ENCODE assay signal across 1 cellular context in the genomic region with DNA sequence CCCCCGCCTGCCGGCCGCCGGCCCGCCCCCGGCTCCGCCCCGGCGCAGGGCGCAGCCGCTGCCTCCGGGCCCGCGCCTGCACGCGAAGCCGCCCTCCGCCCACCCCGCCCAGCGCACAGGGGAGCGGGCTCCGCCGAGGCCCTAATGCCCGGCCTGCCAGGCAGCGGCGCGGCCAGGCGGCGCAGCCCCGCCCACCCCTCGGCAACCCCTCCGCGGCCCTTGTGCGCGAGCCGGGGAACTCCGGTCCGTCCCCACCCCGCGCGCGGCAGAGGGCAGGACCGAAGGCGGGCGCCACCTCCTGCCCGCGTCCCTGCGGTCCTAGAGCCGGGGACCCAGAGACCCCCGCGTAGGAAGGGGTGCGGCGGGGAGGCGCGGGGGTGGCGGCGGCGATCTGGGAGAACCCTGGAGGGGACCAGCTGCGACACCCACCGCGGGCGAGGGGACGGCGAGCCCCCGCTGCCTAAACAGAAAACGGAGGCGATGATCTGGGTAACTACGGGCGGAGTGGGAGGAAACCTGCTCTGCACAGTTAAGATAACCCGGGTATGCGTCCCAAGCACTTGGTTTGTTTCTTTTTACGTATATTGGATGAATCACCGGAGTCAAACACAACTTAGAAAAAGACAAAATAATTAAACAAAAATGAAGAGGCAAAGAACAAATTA.
A peak's percentile ranks its signal among the peaks of the same experiment; 100 is the strongest.
TF ChIP-seq lines count a peak whose summit lies in the region.

No MANE protein-coding gene starts in this region.

TF ChIP-seq in K562, 482 proteins besides CTCF, POLR2A, EP300 and RAD21 (continued from another document and continues in another):
- TF ChIP-seq, protein P1, sequence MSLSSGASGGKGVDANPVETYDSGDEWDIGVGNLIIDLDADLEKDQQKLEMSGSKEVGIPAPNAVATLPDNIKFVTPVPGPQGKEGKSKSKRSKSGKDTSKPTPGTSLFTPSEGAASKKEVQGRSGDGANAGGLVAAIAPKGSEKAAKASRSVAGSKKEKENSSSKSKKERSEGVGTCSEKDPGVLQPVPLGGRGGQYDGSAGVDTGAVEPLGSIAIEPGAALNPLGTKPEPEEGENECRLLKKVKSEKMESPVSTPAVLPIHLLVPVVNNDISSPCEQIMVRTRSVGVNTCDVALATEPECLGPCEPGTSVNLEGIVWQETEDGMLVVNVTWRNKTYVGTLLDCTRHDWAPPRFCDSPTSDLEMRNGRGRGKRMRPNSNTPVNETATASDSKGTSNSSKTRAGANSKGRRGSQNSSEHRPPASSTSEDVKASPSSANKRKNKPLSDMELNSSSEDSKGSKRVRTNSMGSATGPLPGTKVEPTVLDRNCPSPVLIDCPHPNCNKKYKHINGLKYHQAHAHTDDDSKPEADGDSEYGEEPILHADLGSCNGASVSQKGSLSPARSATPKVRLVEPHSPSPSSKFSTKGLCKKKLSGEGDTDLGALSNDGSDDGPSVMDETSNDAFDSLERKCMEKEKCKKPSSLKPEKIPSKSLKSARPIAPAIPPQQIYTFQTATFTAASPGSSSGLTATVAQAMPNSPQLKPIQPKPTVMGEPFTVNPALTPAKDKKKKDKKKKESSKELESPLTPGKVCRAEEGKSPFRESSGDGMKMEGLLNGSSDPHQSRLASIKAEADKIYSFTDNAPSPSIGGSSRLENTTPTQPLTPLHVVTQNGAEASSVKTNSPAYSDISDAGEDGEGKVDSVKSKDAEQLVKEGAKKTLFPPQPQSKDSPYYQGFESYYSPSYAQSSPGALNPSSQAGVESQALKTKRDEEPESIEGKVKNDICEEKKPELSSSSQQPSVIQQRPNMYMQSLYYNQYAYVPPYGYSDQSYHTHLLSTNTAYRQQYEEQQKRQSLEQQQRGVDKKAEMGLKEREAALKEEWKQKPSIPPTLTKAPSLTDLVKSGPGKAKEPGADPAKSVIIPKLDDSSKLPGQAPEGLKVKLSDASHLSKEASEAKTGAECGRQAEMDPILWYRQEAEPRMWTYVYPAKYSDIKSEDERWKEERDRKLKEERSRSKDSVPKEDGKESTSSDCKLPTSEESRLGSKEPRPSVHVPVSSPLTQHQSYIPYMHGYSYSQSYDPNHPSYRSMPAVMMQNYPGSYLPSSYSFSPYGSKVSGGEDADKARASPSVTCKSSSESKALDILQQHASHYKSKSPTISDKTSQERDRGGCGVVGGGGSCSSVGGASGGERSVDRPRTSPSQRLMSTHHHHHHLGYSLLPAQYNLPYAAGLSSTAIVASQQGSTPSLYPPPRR (CRISPR knock-in tag; IDR thresholded peaks at IDR 0.05; ENCODE audit: borderline replicate concordance) = no peak
- TF ChIP-seq, protein P2, sequence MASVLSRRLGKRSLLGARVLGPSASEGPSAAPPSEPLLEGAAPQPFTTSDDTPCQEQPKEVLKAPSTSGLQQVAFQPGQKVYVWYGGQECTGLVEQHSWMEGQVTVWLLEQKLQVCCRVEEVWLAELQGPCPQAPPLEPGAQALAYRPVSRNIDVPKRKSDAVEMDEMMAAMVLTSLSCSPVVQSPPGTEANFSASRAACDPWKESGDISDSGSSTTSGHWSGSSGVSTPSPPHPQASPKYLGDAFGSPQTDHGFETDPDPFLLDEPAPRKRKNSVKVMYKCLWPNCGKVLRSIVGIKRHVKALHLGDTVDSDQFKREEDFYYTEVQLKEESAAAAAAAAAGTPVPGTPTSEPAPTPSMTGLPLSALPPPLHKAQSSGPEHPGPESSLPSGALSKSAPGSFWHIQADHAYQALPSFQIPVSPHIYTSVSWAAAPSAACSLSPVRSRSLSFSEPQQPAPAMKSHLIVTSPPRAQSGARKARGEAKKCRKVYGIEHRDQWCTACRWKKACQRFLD (CRISPR knock-in tag; IDR thresholded peaks at IDR 0.05) = 0 out of 2 replicates have a peak, but pooled peaks have one; percentile 64
- TF ChIP-seq, protein P3, sequence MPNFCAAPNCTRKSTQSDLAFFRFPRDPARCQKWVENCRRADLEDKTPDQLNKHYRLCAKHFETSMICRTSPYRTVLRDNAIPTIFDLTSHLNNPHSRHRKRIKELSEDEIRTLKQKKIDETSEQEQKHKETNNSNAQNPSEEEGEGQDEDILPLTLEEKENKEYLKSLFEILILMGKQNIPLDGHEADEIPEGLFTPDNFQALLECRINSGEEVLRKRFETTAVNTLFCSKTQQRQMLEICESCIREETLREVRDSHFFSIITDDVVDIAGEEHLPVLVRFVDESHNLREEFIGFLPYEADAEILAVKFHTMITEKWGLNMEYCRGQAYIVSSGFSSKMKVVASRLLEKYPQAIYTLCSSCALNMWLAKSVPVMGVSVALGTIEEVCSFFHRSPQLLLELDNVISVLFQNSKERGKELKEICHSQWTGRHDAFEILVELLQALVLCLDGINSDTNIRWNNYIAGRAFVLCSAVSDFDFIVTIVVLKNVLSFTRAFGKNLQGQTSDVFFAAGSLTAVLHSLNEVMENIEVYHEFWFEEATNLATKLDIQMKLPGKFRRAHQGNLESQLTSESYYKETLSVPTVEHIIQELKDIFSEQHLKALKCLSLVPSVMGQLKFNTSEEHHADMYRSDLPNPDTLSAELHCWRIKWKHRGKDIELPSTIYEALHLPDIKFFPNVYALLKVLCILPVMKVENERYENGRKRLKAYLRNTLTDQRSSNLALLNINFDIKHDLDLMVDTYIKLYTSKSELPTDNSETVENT (CRISPR knock-in tag; IDR thresholded peaks at IDR 0.05) = no peak
- peak; percentile 64; the same call in 1 of the 2 replicates for TF ChIP-seq KAT7 (CRISPR knock-in tag; IDR thresholded peaks at IDR 0.05; ENCODE audit: borderline replicate concordance)
- TF ChIP-seq HEY1 (CRISPR knock-in tag; IDR thresholded peaks at IDR 0.05; ENCODE audit: borderline replicate concordance) = no peak
- TF ChIP-seq, protein P4, sequence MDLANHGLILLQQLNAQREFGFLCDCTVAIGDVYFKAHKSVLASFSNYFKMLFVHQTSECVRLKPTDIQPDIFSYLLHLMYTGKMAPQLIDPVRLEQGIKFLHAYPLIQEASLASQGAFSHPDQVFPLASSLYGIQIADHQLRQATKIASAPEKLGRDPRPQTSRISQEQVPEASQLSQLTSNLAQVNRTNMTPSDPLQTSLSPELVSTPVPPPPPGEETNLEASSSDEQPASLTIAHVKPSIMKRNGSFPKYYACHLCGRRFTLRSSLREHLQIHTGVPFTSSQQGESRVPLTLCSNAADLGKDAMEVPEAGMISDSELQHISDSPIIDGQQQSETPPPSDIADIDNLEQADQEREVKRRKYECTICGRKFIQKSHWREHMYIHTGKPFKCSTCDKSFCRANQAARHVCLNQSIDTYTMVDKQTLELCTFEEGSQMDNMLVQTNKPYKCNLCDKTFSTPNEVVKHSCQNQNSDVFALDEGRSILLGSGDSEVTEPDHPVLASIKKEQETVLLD (IDR thresholded peaks at IDR 0.05) = no peak
- TF ChIP-seq MCM5 (IDR thresholded peaks at IDR 0.05; ENCODE audit: low read depth) = no peak
- no peak for TF ChIP-seq RBM22 (IDR thresholded peaks at IDR 0.05; ENCODE audit: low read depth, low read length, poor library complexity, severe bottlenecking)
- TF ChIP-seq, protein P5, sequence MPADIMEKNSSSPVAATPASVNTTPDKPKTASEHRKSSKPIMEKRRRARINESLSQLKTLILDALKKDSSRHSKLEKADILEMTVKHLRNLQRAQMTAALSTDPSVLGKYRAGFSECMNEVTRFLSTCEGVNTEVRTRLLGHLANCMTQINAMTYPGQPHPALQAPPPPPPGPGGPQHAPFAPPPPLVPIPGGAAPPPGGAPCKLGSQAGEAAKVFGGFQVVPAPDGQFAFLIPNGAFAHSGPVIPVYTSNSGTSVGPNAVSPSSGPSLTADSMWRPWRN (IDR thresholded peaks at IDR 0.05; ENCODE audit: low read depth) = no peak
- TF ChIP-seq ZNF586 (CRISPR knock-in tag; conservative IDR thresholded peaks at IDR 0.05) = no peak
- TF ChIP-seq, protein P6, sequence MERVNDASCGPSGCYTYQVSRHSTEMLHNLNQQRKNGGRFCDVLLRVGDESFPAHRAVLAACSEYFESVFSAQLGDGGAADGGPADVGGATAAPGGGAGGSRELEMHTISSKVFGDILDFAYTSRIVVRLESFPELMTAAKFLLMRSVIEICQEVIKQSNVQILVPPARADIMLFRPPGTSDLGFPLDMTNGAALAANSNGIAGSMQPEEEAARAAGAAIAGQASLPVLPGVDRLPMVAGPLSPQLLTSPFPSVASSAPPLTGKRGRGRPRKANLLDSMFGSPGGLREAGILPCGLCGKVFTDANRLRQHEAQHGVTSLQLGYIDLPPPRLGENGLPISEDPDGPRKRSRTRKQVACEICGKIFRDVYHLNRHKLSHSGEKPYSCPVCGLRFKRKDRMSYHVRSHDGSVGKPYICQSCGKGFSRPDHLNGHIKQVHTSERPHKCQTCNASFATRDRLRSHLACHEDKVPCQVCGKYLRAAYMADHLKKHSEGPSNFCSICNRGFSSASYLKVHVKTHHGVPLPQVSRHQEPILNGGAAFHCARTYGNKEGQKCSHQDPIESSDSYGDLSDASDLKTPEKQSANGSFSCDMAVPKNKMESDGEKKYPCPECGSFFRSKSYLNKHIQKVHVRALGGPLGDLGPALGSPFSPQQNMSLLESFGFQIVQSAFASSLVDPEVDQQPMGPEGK (CRISPR knock-in tag; IDR thresholded peaks at IDR 0.05; ENCODE audit: borderline replicate concordance) = no peak
- 0 out of 4 replicates have a peak, but pooled peaks of 1 of the 2 experiments have one; percentile 32 for TF ChIP-seq TRIM24 (IDR thresholded peaks at IDR 0.05)
- TF ChIP-seq ZNF561 (CRISPR knock-in tag; conservative IDR thresholded peaks at IDR 0.05) = no peak
- peak; percentile 60 for TF ChIP-seq TAL1 (IDR thresholded peaks at IDR 0.05)
- TF ChIP-seq ARHGAP35 (IDR thresholded peaks at IDR 0.05; ENCODE audit: partially characterized antibody) = no peak
- TF ChIP-seq, protein P7, sequence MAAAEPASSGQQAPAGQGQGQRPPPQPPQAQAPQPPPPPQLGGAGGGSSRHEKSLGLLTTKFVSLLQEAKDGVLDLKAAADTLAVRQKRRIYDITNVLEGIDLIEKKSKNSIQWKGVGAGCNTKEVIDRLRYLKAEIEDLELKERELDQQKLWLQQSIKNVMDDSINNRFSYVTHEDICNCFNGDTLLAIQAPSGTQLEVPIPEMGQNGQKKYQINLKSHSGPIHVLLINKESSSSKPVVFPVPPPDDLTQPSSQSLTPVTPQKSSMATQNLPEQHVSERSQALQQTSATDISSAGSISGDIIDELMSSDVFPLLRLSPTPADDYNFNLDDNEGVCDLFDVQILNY (CRISPR knock-in tag; IDR thresholded peaks at IDR 0.05) = no peak
- peak; percentile 20 for TF ChIP-seq CHD4 (IDR thresholded peaks at IDR 0.05; ENCODE audit: insufficient read depth, insufficient replicate concordance, low read depth, low read length, poor library complexity, severe bottlenecking)
- TF ChIP-seq MAFG (tag; conservative IDR thresholded peaks at IDR 0.05) = no peak
- TF ChIP-seq ZNF232 (CRISPR knock-in tag; IDR thresholded peaks at IDR 0.05) = no peak
- peak; percentile 39 for TF ChIP-seq SAP30 (IDR thresholded peaks at IDR 0.05; ENCODE audit: borderline replicate concordance, insufficient read depth, low read depth, low read length, poor library complexity, severe bottlenecking)
- TF ChIP-seq SMAD3 (CRISPR knock-in tag; conservative IDR thresholded peaks at IDR 0.05) = no peak
- TF ChIP-seq, protein P8, sequence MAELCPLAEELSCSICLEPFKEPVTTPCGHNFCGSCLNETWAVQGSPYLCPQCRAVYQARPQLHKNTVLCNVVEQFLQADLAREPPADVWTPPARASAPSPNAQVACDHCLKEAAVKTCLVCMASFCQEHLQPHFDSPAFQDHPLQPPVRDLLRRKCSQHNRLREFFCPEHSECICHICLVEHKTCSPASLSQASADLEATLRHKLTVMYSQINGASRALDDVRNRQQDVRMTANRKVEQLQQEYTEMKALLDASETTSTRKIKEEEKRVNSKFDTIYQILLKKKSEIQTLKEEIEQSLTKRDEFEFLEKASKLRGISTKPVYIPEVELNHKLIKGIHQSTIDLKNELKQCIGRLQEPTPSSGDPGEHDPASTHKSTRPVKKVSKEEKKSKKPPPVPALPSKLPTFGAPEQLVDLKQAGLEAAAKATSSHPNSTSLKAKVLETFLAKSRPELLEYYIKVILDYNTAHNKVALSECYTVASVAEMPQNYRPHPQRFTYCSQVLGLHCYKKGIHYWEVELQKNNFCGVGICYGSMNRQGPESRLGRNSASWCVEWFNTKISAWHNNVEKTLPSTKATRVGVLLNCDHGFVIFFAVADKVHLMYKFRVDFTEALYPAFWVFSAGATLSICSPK (IDR thresholded peaks at IDR 0.05; ENCODE audit: borderline replicate concordance) = no peak
- no peak for TF ChIP-seq SAFB (IDR thresholded peaks at IDR 0.05; ENCODE audit: borderline replicate concordance, low read depth, low read length)
- TF ChIP-seq ZNF354B (CRISPR knock-in tag; IDR thresholded peaks at IDR 0.05) = no peak
- TF ChIP-seq DACH1 (IDR thresholded peaks at IDR 0.05; ENCODE audit: partially characterized antibody) = peak; percentile 52
- TF ChIP-seq SMARCA5 (IDR thresholded peaks at IDR 0.05) = no peak
- no peak for TF ChIP-seq ERF (CRISPR knock-in tag; IDR thresholded peaks at IDR 0.05)
- TF ChIP-seq SIN3A (IDR thresholded peaks at IDR 0.05; ENCODE audit: borderline replicate concordance in 2 of 2, control insufficient read depth in 1 of 2, low read depth in 2 of 2, low read length in 2 of 2) = peak in 1 of 2 experiments; percentile 38; a peak in 1 of 4 replicates
- no peak for TF ChIP-seq JUN (IDR thresholded peaks at IDR 0.05; ENCODE audit: borderline replicate concordance, low read depth, low read length)
- no peak for TF ChIP-seq JUN (CRISPR knock-in tag; IDR thresholded peaks at IDR 0.05; ENCODE audit: borderline replicate concordance)
- TF ChIP-seq, protein P9, sequence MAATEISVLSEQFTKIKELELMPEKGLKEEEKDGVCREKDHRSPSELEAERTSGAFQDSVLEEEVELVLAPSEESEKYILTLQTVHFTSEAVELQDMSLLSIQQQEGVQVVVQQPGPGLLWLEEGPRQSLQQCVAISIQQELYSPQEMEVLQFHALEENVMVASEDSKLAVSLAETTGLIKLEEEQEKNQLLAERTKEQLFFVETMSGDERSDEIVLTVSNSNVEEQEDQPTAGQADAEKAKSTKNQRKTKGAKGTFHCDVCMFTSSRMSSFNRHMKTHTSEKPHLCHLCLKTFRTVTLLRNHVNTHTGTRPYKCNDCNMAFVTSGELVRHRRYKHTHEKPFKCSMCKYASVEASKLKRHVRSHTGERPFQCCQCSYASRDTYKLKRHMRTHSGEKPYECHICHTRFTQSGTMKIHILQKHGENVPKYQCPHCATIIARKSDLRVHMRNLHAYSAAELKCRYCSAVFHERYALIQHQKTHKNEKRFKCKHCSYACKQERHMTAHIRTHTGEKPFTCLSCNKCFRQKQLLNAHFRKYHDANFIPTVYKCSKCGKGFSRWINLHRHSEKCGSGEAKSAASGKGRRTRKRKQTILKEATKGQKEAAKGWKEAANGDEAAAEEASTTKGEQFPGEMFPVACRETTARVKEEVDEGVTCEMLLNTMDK (IDR thresholded peaks at IDR 0.05; ENCODE audit: borderline replicate concordance, insufficient read depth, low read depth, low read length, poor library complexity, severe bottlenecking) = no peak
- TF ChIP-seq HDAC8 (tag; IDR thresholded peaks at IDR 0.05) = no peak
- TF ChIP-seq SRSF9 (IDR thresholded peaks at IDR 0.05; ENCODE audit: borderline replicate concordance, low read depth, low read length) = no peak
- no peak for TF ChIP-seq FUS (optimal IDR thresholded peaks at IDR 0.05; ENCODE audit: low read depth, low read length)
- TF ChIP-seq RBM14 (IDR thresholded peaks at IDR 0.05; ENCODE audit: borderline replicate concordance, insufficient read depth, low read depth, low read length) = no peak
- TF ChIP-seq, protein P10, sequence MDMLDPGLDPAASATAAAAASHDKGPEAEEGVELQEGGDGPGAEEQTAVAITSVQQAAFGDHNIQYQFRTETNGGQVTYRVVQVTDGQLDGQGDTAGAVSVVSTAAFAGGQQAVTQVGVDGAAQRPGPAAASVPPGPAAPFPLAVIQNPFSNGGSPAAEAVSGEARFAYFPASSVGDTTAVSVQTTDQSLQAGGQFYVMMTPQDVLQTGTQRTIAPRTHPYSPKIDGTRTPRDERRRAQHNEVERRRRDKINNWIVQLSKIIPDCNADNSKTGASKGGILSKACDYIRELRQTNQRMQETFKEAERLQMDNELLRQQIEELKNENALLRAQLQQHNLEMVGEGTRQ (CRISPR knock-in tag; IDR thresholded peaks at IDR 0.05) = no peak
